ENCODE assay signal across 1 cellular context in the genomic region with DNA sequence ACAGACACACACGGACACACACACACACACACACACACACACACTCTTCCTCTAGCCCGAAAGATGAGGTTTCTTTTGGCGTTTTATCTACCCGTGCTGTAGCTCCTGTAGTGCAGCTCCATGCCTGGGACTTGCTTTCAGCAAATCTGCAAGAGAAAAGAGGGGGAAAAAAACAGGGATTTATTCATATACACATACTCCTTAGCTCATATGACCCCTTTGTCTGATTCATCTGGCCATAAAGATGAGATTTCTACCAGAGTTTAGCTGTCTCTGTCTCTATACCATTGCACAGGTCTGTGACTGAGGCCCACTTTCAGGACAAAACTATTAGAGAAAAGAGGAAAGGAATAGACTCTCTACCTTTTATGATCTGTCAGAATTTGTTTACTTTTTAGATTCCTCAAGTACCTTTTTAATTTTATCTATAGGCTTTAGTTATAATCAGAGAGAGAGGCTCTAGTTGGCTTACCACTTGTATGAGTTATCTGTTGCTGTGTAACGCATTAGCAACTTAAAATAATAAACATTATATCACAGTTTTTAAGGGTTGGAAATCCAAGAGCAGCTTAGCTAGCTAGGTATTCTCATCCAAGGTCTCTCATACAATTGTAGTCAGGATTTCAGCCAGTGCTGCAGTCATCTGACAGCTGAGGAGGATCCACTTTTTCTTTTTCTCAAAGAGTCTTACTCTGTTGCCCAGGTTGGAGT.
TF ChIP-seq lines count a peak whose summit lies in the region.

No MANE protein-coding gene starts in this region.

TF ChIP-seq in GM12878, 131 proteins besides CTCF, POLR2A, EP300 and RAD21:
- no peak for TF ChIP-seq WRNIP1 (IDR thresholded peaks at IDR 0.05; ENCODE audit: borderline replicate concordance, low read depth, low read length)
- TF ChIP-seq STAT1 (conservative IDR thresholded peaks at IDR 0.05), result no peak
- TF ChIP-seq, protein P1, sequence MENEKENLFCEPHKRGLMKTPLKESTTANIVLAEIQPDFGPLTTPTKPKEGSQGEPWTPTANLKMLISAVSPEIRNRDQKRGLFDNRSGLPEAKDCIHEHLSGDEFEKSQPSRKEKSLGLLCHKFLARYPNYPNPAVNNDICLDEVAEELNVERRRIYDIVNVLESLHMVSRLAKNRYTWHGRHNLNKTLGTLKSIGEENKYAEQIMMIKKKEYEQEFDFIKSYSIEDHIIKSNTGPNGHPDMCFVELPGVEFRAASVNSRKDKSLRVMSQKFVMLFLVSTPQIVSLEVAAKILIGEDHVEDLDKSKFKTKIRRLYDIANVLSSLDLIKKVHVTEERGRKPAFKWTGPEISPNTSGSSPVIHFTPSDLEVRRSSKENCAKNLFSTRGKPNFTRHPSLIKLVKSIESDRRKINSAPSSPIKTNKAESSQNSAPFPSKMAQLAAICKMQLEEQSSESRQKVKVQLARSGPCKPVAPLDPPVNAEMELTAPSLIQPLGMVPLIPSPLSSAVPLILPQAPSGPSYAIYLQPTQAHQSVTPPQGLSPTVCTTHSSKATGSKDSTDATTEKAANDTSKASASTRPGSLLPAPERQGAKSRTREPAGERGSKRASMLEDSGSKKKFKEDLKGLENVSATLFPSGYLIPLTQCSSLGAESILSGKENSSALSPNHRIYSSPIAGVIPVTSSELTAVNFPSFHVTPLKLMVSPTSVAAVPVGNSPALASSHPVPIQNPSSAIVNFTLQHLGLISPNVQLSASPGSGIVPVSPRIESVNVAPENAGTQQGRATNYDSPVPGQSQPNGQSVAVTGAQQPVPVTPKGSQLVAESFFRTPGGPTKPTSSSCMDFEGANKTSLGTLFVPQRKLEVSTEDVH (IDR thresholded peaks at IDR 0.05; ENCODE audit: low read depth, partially characterized antibody), result no peak
- no peak for TF ChIP-seq IKZF2 (IDR thresholded peaks at IDR 0.05)
- TF ChIP-seq, protein P2, sequence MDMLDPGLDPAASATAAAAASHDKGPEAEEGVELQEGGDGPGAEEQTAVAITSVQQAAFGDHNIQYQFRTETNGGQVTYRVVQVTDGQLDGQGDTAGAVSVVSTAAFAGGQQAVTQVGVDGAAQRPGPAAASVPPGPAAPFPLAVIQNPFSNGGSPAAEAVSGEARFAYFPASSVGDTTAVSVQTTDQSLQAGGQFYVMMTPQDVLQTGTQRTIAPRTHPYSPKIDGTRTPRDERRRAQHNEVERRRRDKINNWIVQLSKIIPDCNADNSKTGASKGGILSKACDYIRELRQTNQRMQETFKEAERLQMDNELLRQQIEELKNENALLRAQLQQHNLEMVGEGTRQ (IDR thresholded peaks at IDR 0.05; ENCODE audit: borderline replicate concordance, low read depth, low read length), result no peak
- TF ChIP-seq CBX3 (IDR thresholded peaks at IDR 0.05; ENCODE audit: borderline replicate concordance, low read depth), result no peak
- TF ChIP-seq, protein P3, sequence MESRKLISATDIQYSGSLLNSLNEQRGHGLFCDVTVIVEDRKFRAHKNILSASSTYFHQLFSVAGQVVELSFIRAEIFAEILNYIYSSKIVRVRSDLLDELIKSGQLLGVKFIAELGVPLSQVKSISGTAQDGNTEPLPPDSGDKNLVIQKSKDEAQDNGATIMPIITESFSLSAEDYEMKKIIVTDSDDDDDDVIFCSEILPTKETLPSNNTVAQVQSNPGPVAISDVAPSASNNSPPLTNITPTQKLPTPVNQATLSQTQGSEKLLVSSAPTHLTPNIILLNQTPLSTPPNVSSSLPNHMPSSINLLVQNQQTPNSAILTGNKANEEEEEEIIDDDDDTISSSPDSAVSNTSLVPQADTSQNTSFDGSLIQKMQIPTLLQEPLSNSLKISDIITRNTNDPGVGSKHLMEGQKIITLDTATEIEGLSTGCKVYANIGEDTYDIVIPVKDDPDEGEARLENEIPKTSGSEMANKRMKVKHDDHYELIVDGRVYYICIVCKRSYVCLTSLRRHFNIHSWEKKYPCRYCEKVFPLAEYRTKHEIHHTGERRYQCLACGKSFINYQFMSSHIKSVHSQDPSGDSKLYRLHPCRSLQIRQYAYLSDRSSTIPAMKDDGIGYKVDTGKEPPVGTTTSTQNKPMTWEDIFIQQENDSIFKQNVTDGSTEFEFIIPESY (IDR thresholded peaks at IDR 0.05), result no peak
- no peak for TF ChIP-seq CBFB (IDR thresholded peaks at IDR 0.05; ENCODE audit: low read depth)
- no peak for TF ChIP-seq FOXK2 (IDR thresholded peaks at IDR 0.05)
- TF ChIP-seq TCF7 (IDR thresholded peaks at IDR 0.05; ENCODE audit: borderline replicate concordance), result no peak
- no peak for TF ChIP-seq YBX1 (IDR thresholded peaks at IDR 0.05)
- TF ChIP-seq CEBPB (IDR thresholded peaks at IDR 0.05; ENCODE audit: borderline replicate concordance in 1 of 2, low read depth in 2 of 2, low read length in 2 of 2), result no peak
- no peak for TF ChIP-seq TCF3 (IDR thresholded peaks at IDR 0.05; ENCODE audit: borderline replicate concordance, insufficient read depth, low read depth, low read length)
- TF ChIP-seq, protein P4, sequence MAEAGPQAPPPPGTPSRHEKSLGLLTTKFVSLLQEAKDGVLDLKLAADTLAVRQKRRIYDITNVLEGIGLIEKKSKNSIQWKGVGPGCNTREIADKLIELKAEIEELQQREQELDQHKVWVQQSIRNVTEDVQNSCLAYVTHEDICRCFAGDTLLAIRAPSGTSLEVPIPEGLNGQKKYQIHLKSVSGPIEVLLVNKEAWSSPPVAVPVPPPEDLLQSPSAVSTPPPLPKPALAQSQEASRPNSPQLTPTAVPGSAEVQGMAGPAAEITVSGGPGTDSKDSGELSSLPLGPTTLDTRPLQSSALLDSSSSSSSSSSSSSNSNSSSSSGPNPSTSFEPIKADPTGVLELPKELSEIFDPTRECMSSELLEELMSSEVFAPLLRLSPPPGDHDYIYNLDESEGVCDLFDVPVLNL (IDR thresholded peaks at IDR 0.05; ENCODE audit: low read depth, low read length), result no peak
- TF ChIP-seq EGR1 (IDR thresholded peaks at IDR 0.05; ENCODE audit: borderline replicate concordance in 1 of 2, low read depth in 2 of 2, low read length in 2 of 2), result no peak
- TF ChIP-seq, protein P5, sequence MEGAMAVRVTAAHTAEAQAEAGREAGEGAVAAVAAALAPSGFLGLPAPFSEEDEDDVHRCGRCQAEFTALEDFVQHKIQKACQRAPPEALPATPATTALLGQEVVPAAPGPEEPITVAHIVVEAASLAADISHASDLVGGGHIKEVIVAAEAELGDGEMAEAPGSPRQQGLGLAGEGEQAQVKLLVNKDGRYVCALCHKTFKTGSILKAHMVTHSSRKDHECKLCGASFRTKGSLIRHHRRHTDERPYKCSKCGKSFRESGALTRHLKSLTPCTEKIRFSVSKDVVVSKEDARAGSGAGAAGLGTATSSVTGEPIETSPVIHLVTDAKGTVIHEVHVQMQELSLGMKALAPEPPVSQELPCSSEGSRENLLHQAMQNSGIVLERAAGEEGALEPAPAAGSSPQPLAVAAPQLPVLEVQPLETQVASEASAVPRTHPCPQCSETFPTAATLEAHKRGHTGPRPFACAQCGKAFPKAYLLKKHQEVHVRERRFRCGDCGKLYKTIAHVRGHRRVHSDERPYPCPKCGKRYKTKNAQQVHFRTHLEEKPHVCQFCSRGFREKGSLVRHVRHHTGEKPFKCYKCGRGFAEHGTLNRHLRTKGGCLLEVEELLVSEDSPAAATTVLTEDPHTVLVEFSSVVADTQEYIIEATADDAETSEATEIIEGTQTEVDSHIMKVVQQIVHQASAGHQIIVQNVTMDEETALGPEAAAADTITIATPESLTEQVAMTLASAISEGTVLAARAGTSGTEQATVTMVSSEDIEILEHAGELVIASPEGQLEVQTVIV (IDR thresholded peaks at IDR 0.05; ENCODE audit: borderline replicate concordance, partially characterized antibody), result no peak
